17 cellular contexts compared by ENCODE assay signal in the genomic region with DNA sequence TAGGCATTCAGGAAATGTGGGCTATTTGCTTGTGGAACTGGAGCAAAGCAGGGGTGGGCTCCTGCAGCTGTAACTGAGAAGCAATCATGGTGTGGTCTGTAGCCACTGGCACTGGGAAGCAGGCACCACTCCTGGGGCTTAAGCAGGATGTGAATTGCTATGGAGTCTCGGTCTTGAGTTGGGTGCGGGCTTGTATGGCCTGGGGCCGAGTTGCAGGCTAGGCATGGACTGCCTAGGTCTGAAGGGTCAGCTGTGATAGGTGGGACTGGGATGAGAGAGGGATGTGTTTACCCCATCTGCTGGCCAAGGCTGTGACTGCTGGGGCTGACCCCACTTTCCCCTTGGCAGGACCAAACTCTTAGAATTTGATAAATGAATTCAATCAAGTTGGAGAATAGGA. TPM values are rescaled to one million over a fixed set of nuclear protein-coding genes. Genes with fewer than 3 reads are reported as not detected.
DNase-seq lines count a peak whose midpoint lies in the region; ATAC-seq and TF ChIP-seq lines count a peak whose summit lies in the region.
"Had no signal": no experiment of that assay in that cellular context is flagged by ENCODE, and none has a peak within 500 bp of the region (broad histone marks: within the 10 kb centered on the region; RNA-seq: fewer than 3 reads in every experiment).

No MANE protein-coding gene starts in this region.

- H3K27ac Mint-ChIP-seq in GM23338 (no peak overlapping the region), osteocyte (ENCODE audit: unreplicated experiment) (no peak overlapping the region)
- H3K27ac Mint-ChIP-seq in effector memory CD8-positive, alpha-beta T cell, result no peak overlapping the region

- BruUV-seq in PC-9 (replicated peaks; lab: Mats Ljungman, UMichigan), result no TSS peak

- H3K9me3 Mint-ChIP-seq in GM23338 (peaks cover 18% of the 10 kb centered on the region), osteocyte (ENCODE audit: unreplicated experiment) (peaks cover 44% of the 10 kb centered on the region)
- H3K9me3 Mint-ChIP-seq in effector memory CD8-positive, alpha-beta T cell, result peaks cover 8 to 36% of the 10 kb centered on the region in 2 donors

- H3F3A ChIP-seq in GM23338 (replicated peaks; ENCODE audit: low read depth) (no peaks in the 10 kb centered on the region), PC-9 (ENCODE audit: insufficient read depth, low read depth) (no peaks in the 10 kb centered on the region)

- H3K27ac ChIP-seq in GM23338 (ENCODE audit: low read depth) (no peak overlapping the region), PC-9 (no peak overlapping the region)
- H3K27ac ChIP-seq: C4-2B had no signal

- H3K4me3 Mint-ChIP-seq in GM23338 (no peak overlapping the region), osteocyte (ENCODE audit: unreplicated experiment) (no peak overlapping the region)
- no peak overlapping the region for H3K4me3 Mint-ChIP-seq in effector memory CD8-positive, alpha-beta T cell
- H3K4me3 Mint-ChIP-seq: IgD-negative memory B cell had no signal

- no peaks in the 10 kb centered on the region for H3K9me2 ChIP-seq in GM23338 (ENCODE audit: insufficient read depth)
- H3K9me2 ChIP-seq in PC-9 (ENCODE audit: insufficient read depth), result no peaks in the 10 kb centered on the region

- no peaks in the 10 kb centered on the region for H3K79me2 ChIP-seq in GM23338 (replicated peaks; ENCODE audit: insufficient read depth)
- no peaks in the 10 kb centered on the region for H3K79me2 ChIP-seq in PC-9 (ENCODE audit: low read depth)

- no peaks in the 10 kb centered on the region for H3K36me3 ChIP-seq in GM23338 (ENCODE audit: insufficient read depth)
- no peaks in the 10 kb centered on the region for H3K36me3 ChIP-seq in PC-9 (ENCODE audit: low read depth)

- H2AFZ ChIP-seq in GM23338 (no peak overlapping the region), PC-9 (no peak overlapping the region)

- DNase-seq in GM23338 (ENCODE audit: low spot score), result peak; percentile 75
- no peak for DNase-seq in PC-9
- DNase-seq in iPS DF 19.7 (ENCODE audit: low read depth, low spot score), result peak; percentile 20
- peak; percentile 56 for DNase-seq in osteocyte (ENCODE audit: extremely low spot score, unreplicated experiment)
- DNase-seq in C1 segment of cervical spinal cord (lab: John Stamatoyannopoulos, UW), result no peak
- no peak for DNase-seq in effector memory CD8-positive, alpha-beta T cell
- DNase-seq: Kasumi-1, MM.1S, NCI-H1105 treated with DMSO at 0.1 percent for 48 hours, NCI-H1694 treated with DMSO at 0.1 percent for 48 hours, NCI-H226, NCI-H524 treated with DMSO at 0.1 percent for 48 hours, SHP77 treated with DMSO at 0.1 percent for 48 hours had no signal

- CTCF ChIA-PET in PC-9 (lab: Charles Lee), result no interaction called here

- peaks cover 44% of the 10 kb centered on the region for H3K36me3 Mint-ChIP-seq in GM23338 (ENCODE audit: low read depth)
- H3K36me3 Mint-ChIP-seq in osteocyte (ENCODE audit: unreplicated experiment), result no peaks in the 10 kb centered on the region
- no peaks in the 10 kb centered on the region for H3K36me3 Mint-ChIP-seq in effector memory CD8-positive, alpha-beta T cell (ENCODE audit: insufficient read depth)

- H4K20me1 ChIP-seq in GM23338 (replicated peaks; ENCODE audit: insufficient read depth) (no peaks in the 10 kb centered on the region), PC-9 (ENCODE audit: insufficient read depth) (no peaks in the 10 kb centered on the region)

- H3K4me2 ChIP-seq in GM23338, result no peak overlapping the region
- no peak overlapping the region for H3K4me2 ChIP-seq in PC-9

- H3K4me1 Mint-ChIP-seq in GM23338, result no peaks in the 10 kb centered on the region
- H3K4me1 Mint-ChIP-seq in osteocyte (ENCODE audit: unreplicated experiment), result no peaks in the 10 kb centered on the region
- H3K4me1 Mint-ChIP-seq in effector memory CD8-positive, alpha-beta T cell (ENCODE audit: low read depth in 2 of 2), result no peaks in the 10 kb centered on the region
- H3K4me1 Mint-ChIP-seq: IgD-negative memory B cell had no signal

- intact Hi-C loops in PC-9 (cut with micrococcal nuclease; ENCODE audit: unreplicated experiment), result no loop called here

- peak; percentile 63 to 70 for TF ChIP-seq CTCF in GM23338 (conservative IDR thresholded peaks at IDR 0.05; ENCODE audit: low read depth in 2 of 2)
- 0 out of 2 replicates have a peak, but pooled peaks have one; percentile 21 for TF ChIP-seq CTCF in PC-9 (conservative IDR thresholded peaks at IDR 0.05)
- no peak for TF ChIP-seq CTCF in osteocyte (IDR thresholded peaks at IDR 0.05)

- POLR2A ChIA-PET in PC-9 (lab: Charles Lee; ENCODE audit: unreplicated experiment), result no interaction called here

- H3K4me1 ChIP-seq in GM23338 (ENCODE audit: insufficient read depth) (no peaks in the 10 kb centered on the region), PC-9 (replicated peaks; ENCODE audit: insufficient read depth) (no peaks in the 10 kb centered on the region)

- no peaks in the 10 kb centered on the region for H3K27me3 ChIP-seq in GM23338 (ENCODE audit: insufficient read depth)
- H3K27me3 ChIP-seq in PC-9 (ENCODE audit: insufficient read depth, low read depth), result peaks cover 45% of the 10 kb centered on the region

- 0 out of 2 replicates have a peak, but pooled peaks cover 3% of the 10 kb centered on the region for H3K9me3 ChIP-seq in PC-9 (ENCODE audit: insufficient read depth, low read depth)

- H3K4me3 ChIP-seq in GM23338 (no peak overlapping the region), PC-9 (no peak overlapping the region)

- ATAC-seq in GM23338 (peak; percentile 100), HG03159 (IDR thresholded peaks at IDR 0.05; ENCODE audit: unreplicated experiment) (no peak)
- no peak for ATAC-seq in effector memory CD8-positive, alpha-beta T cell (replicated peaks)

- peaks cover 2% of the 10 kb centered on the region for H3K27me3 Mint-ChIP-seq in GM23338 (ENCODE audit: insufficient read depth, low read depth, poor library complexity)
- peaks cover 15% of the 10 kb centered on the region for H3K27me3 Mint-ChIP-seq in osteocyte (ENCODE audit: unreplicated experiment)
- no peaks in the 10 kb centered on the region for H3K27me3 Mint-ChIP-seq in effector memory CD8-positive, alpha-beta T cell

TF ChIP-seq in GM23338, 12 proteins besides CTCF, POLR2A, EP300 and RAD21:
- no peak for TF ChIP-seq CREB1 (CRISPR knock-in tag; IDR thresholded peaks at IDR 0.05; ENCODE audit: low read depth)

RNA-seq across cellular contexts. Expression of gene ADCY1, which starts 43.0 kb away (rescaled TPM):
- 14.6 and 18.7 TPM in 2 replicates for total RNA-seq in GM23338 (2014; rRNA removed; shearing (Covaris generic))
- polyA plus RNA-seq in GM23338 (2016; fragmentation: Nextera tagmentation; extraction: Ambion mirVana), result 2.3 and 2.4 TPM in 2 replicates
- total RNA-seq in PC-9 (2021) (not detected in 2 replicates), osteocyte (0.05 and 0.08 TPM in 2 replicates)
- total RNA-seq: HT-29 had no signal

Comparison
In these comparisons a context has a peak if more than half of its experiments do, and no peak if none do; other contexts are left out.
1. DNase-seq: peak in GM23338 (single experiment), iPS DF 19.7 (single experiment) and osteocyte (single experiment); none in PC-9 (0 of 2), C1 segment of cervical spinal cord (0 of 14) and effector memory CD8-positive, alpha-beta T cell (0 of 3).
2. RNA of gene ADCY1, which starts 43.0 kb away (total RNA-seq): 14.6 to 18.7 TPM in GM23338; not detected in PC-9 and 0.05 to 0.08 TPM in osteocyte; every median in the first group is over 10 times any median in the second.